In genomic region chr1:119647734-119648619, GRCh38 we compare ENCODE assay signal across 8 cellular contexts. TPM values are rescaled to one million over a fixed set of nuclear protein-coding genes. Genes with fewer than 3 reads are reported as not detected.
DNase-seq lines count a peak whose midpoint lies in the region; ATAC-seq and TF ChIP-seq lines count a peak whose summit lies in the region.

Gene ZNF697, minus strand, starts transcription at chr1:119648266. Its CDS starts 22,166 bp downstream, at chr1:119626100.

- H3K9me3 ChIP-seq in heart left ventricle (no peaks in the 10 kb centered on the region), ovary (no peaks in the 10 kb centered on the region)

- peak within 1 kb of the TSS; percentile 58 to 99 (median 94) for H3K4me3 ChIP-seq in heart left ventricle
- peak within 1 kb of the TSS; percentile 65 for H3K4me3 ChIP-seq in ovary

- TF ChIP-seq POLR2A in heart left ventricle (IDR thresholded peaks at IDR 0.05) = peak in 1 of 2 donors; percentile 87
- TF ChIP-seq POLR2A in ovary (IDR thresholded peaks at IDR 0.05) = peak; percentile 60

- TF ChIP-seq CTCF in heart left ventricle (IDR thresholded peaks at IDR 0.05) (peak in 5 of 12 donors; percentile 18 to 29 (median 26)), ovary (IDR thresholded peaks at IDR 0.05) (peak in 2 of 3 donors; percentile 31 to 42)

- WGBS in heart left ventricle, 4 donors = 0 to 1% (median 0%) methylated on average over 24 to 81 of the region's 81 CpGs
- WGBS in ovary, 3 donors = 0 to 1% (median 1%) methylated on average over 70 to 81 of the region's 81 CpGs

- intact Hi-C loops in heart left ventricle (cut with DNase I) = loop anchor here in 6 of 10 donors (1.0 to 2.0 kb wide), 5 partner anchors 15 to 21 kb away; no protein-coding TSS in a partner anchor
- intact Hi-C loops in ovary (cut with DNase I) = loop anchor here in 1 of 4 donors (2.0 kb wide), 1 partner anchor 17 kb away; no protein-coding TSS in a partner anchor

- H3K27me3 ChIP-seq in heart left ventricle (peaks cover 0 to 7% (median 0%) of the 10 kb centered on the region in 9 donors), ovary (no peaks in the 10 kb centered on the region)

- ATAC-seq in GM21529 (IDR thresholded peaks at IDR 0.05; ENCODE audit: unreplicated experiment) = peak; percentile 75
- ATAC-seq in heart left ventricle = peak; percentile 97 to 98 (median 98)

- H3K27ac ChIP-seq in heart left ventricle (peak within 1 kb of the TSS; percentile 78 to 97 (median 91)), ovary (peak within 1 kb of the TSS; percentile 62 to 73)

- H3K36me3 ChIP-seq in heart left ventricle (no peaks in the 10 kb centered on the region), ovary (no peaks in the 10 kb centered on the region)

- peak; percentile 98 for DNase-seq in ELR (ENCODE audit: low read depth)
- DNase-seq in HuH-7 (ENCODE audit: low spot score) = peak; percentile 95
- DNase-seq in OCI-M1 (lab: John Stamatoyannopoulos, UW) = peak; percentile 97
- DNase-seq in amniotic epithelial cell (ENCODE audit: low read depth) = peak; percentile 98
- peak; percentile 98 to 99 (median 98) for DNase-seq in heart left ventricle
- DNase-seq in ovary = peak; percentile 96 to 98 (median 97)
- DNase-seq in central memory CD4-positive, alpha-beta T cell = no peak

- TF ChIP-seq EP300 in ovary (IDR thresholded peaks at IDR 0.05) = no peak

- H3K4me1 ChIP-seq in heart left ventricle (peaks cover 0 to 38% (median 14%) of the 10 kb centered on the region in 12 donors), ovary (ENCODE audit: insufficient read depth) (peaks cover 8% of the 10 kb centered on the region)

RNA-seq across cellular contexts. Expression of gene ZNF697, which starts in this region (rescaled TPM):
- total RNA-seq in heart left ventricle (10 to 100 TPM in 6 of 9 donors, 1 to 10 TPM in 3; 7.8 to 14.0 (median 10.9) TPM), ovary (1 to 10 TPM; 3.0 to 9.1 (median 6.7) TPM)
- polyA plus RNA-seq in heart left ventricle (1 to 10 TPM; 2.8 to 6.9 TPM), ovary (1 to 10 TPM; 3.6 to 6.2 TPM)
